Comparison of ENCODE assay signal across 8 cellular contexts in the genomic region with DNA sequence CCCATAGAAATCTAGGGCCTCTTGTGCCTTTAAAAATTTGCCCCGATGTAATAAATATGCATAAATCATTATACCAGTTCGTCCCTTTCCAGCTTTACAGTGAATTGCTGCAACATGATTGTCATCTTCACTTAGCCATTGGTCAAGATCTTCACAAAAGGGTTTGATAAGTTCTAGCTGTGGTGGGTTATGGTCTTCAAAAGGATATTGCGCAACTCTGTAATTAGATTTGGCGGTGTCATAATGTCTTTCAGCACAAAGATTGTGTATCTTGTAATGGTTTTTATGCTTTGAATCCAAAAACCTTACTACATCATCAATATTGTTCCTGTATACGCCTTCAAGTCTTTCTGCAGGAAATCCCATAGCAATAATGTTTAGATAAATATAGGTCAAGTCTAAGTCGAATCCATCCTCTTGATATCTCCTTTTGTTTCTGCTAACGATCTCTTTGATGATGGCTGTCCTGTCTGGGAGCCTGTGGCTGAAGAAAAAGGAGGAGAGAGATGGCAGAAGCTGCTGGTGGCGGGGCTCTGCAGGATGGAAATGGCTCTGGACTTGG.
DNase-seq lines count a peak whose midpoint lies in the region; ATAC-seq and TF ChIP-seq lines count a peak whose summit lies in the region.
"Not testable (repeated sequence)": the region's sequence is repeated elsewhere in the genome, so short reads cannot be mapped to it uniquely, and the experiment has no call there.

No MANE protein-coding gene starts in this region.

- H3K27me3 ChIP-seq in colonic mucosa: peaks cover 22% of the 10 kb centered on the region
- not testable (repeated sequence) for H3K27me3 ChIP-seq in right cardiac atrium (ENCODE audit: control insufficient read depth, insufficient read depth)

- 36% methylated on average over 8 of the region's 8 CpGs for WGBS in right cardiac atrium

- H3K4me3 Mint-ChIP-seq in HFFc6 (peak overlapping the region; percentile 74), naive B cell (peak overlapping the region; percentile 63 to 95 (median 88))
- H3K4me3 Mint-ChIP-seq in activated CD8-positive, alpha-beta memory T cell treated with anti-CD3 and anti-CD28 coated beads, Interleukin-2, amount 10 ng/mL, durations not matched to agents 7 days and 5 days: peak overlapping the region; percentile 62
- H3K4me3 Mint-ChIP-seq in stimulated activated effector memory CD8-positive, alpha-beta T cell treated with anti-CD3 and anti-CD28 coated beads, Interleukin-12 subunit alpha, Interleukin-12 subunit beta, amount 100 ng/mL, for 72 hours: peak overlapping the region; percentile 87

- not testable (repeated sequence) for H3K9me3 ChIP-seq in colonic mucosa; right cardiac atrium (ENCODE audit: control insufficient read depth, low read length)

- not testable (repeated sequence) for H3K4me1 Mint-ChIP-seq in HFFc6 (ENCODE audit: low read depth); activated CD8-positive, alpha-beta memory T cell treated with anti-CD3 and anti-CD28 coated beads, Interleukin-2, amount 10 ng/mL, durations not matched to agents 7 days and 5 days
- H3K4me1 Mint-ChIP-seq in naive B cell: peaks cover 6 to 14% (median 8%) of the 10 kb centered on the region in 3 donors
- H3K4me1 Mint-ChIP-seq in stimulated activated effector memory CD8-positive, alpha-beta T cell treated with anti-CD3 and anti-CD28 coated beads, Interleukin-12 subunit alpha, Interleukin-12 subunit beta, amount 100 ng/mL, for 72 hours: peaks cover 14% of the 10 kb centered on the region

- not testable (repeated sequence) for H3K9ac ChIP-seq in colonic mucosa (ENCODE audit: low read depth in 2 of 2, low read length in 2 of 2)

- peaks cover 11% of the 10 kb centered on the region for H3K9me3 Mint-ChIP-seq in HFFc6
- not testable (repeated sequence) for H3K9me3 Mint-ChIP-seq in activated CD8-positive, alpha-beta memory T cell treated with anti-CD3 and anti-CD28 coated beads, Interleukin-2, amount 10 ng/mL, durations not matched to agents 7 days and 5 days (ENCODE audit: low read depth); stimulated activated effector memory CD8-positive, alpha-beta T cell treated with anti-CD3 and anti-CD28 coated beads, Interleukin-12 subunit alpha, Interleukin-12 subunit beta, amount 100 ng/mL, for 72 hours
- H3K9me3 Mint-ChIP-seq in naive B cell: peaks cover 0 to 13% (median 7%) of the 10 kb centered on the region in 7 donors

- H3K27ac Mint-ChIP-seq in HFFc6; activated CD8-positive, alpha-beta memory T cell treated with anti-CD3 and anti-CD28 coated beads, Interleukin-2, amount 10 ng/mL, durations not matched to agents 7 days and 5 days; naive B cell; stimulated activated effector memory CD8-positive, alpha-beta T cell treated with anti-CD3 and anti-CD28 coated beads, Interleukin-12 subunit alpha, Interleukin-12 subunit beta, amount 100 ng/mL, for 72 hours: not testable (repeated sequence)

- not testable (repeated sequence) for TF ChIP-seq CTCF in AG09309 (IDR thresholded peaks at IDR 0.05; ENCODE audit: control insufficient read depth, insufficient read depth, low read depth, low read length, missing control alignments); HFFc6 (IDR thresholded peaks at IDR 0.05); colonic mucosa (IDR thresholded peaks at IDR 0.05)

- H3K27me3 Mint-ChIP-seq in HFFc6 (ENCODE audit: insufficient read depth) (peaks cover 51% of the 10 kb centered on the region), naive B cell (peaks cover 61 to 69% (median 64%) of the 10 kb centered on the region in 3 donors)
- peaks cover 82% of the 10 kb centered on the region for H3K27me3 Mint-ChIP-seq in activated CD8-positive, alpha-beta memory T cell treated with anti-CD3 and anti-CD28 coated beads, Interleukin-2, amount 10 ng/mL, durations not matched to agents 7 days and 5 days

- ATAC-seq in activated CD8-positive, alpha-beta memory T cell treated with anti-CD3 and anti-CD28 coated beads, Interleukin-2, amount 10 ng/mL, durations not matched to agents 7 days and 5 days; right cardiac atrium; naive B cell (ENCODE audit: low read depth in 2 of 2); stimulated activated effector memory CD8-positive, alpha-beta T cell treated with anti-CD3 and anti-CD28 coated beads, Interleukin-12 subunit alpha, Interleukin-12 subunit beta, amount 100 ng/mL, for 72 hours: not testable (repeated sequence)

- not testable (repeated sequence) for H3K4me1 ChIP-seq in colonic mucosa; right cardiac atrium (ENCODE audit: control insufficient read depth, insufficient read depth, low read length)

- not testable (repeated sequence) for H3K36me3 ChIP-seq in colonic mucosa

- DNase-seq in AG09309 (ENCODE audit: low read depth); HFFc6; activated CD8-positive, alpha-beta memory T cell treated with anti-CD3 and anti-CD28 coated beads, Interleukin-2, amount 10 ng/mL, durations not matched to agents 7 days and 5 days; colonic mucosa; right cardiac atrium; naive B cell; stimulated activated effector memory CD8-positive, alpha-beta T cell treated with anti-CD3 and anti-CD28 coated beads, Interleukin-12 subunit alpha, Interleukin-12 subunit beta, amount 100 ng/mL, for 72 hours (ENCODE audit: low spot score in 2 of 2): not testable (repeated sequence)
- peak; percentile 49 for DNase-seq in NCI-H82 (lab: John Stamatoyannopoulos, UW)

- H3K4me3 ChIP-seq in AG09309 (ENCODE audit: control insufficient read depth, low read depth, low read length) (peak overlapping the region; percentile 42), colonic mucosa (peak overlapping the region; percentile 36), right cardiac atrium (ENCODE audit: low read length) (peak overlapping the region; percentile 90)

- intact Hi-C loops in colonic mucosa (cut with DNase I); right cardiac atrium (cut with DNase I): not testable (repeated sequence)

- H3K27ac ChIP-seq in colonic mucosa: peak overlapping the region; percentile 55
- peak overlapping the region; percentile 74 for H3K27ac ChIP-seq in right cardiac atrium (ENCODE audit: low read length)

- CTCF ChIA-PET in activated CD8-positive, alpha-beta memory T cell treated with anti-CD3 and anti-CD28 coated beads, Interleukin-2, amount 10 ng/mL, durations not matched to agents 7 days and 5 days (lab: Charles Lee): not testable (repeated sequence)

- peaks cover 12% of the 10 kb centered on the region for H3K36me3 Mint-ChIP-seq in HFFc6 (ENCODE audit: low read depth)
- not testable (repeated sequence) for H3K36me3 Mint-ChIP-seq in activated CD8-positive, alpha-beta memory T cell treated with anti-CD3 and anti-CD28 coated beads, Interleukin-2, amount 10 ng/mL, durations not matched to agents 7 days and 5 days; naive B cell; stimulated activated effector memory CD8-positive, alpha-beta T cell treated with anti-CD3 and anti-CD28 coated beads, Interleukin-12 subunit alpha, Interleukin-12 subunit beta, amount 100 ng/mL, for 72 hours

Comparison
In these comparisons a context has a peak if more than half of its experiments do, and no peak if none do; other contexts are left out.
1. H3K4me3 ChIP-seq: peak in every context shown above with its lines; median percentile 90 in right cardiac atrium; 42 in AG09309; 36 in colonic mucosa.